ENCODE assay signal across 15 cellular contexts in the genomic region with DNA sequence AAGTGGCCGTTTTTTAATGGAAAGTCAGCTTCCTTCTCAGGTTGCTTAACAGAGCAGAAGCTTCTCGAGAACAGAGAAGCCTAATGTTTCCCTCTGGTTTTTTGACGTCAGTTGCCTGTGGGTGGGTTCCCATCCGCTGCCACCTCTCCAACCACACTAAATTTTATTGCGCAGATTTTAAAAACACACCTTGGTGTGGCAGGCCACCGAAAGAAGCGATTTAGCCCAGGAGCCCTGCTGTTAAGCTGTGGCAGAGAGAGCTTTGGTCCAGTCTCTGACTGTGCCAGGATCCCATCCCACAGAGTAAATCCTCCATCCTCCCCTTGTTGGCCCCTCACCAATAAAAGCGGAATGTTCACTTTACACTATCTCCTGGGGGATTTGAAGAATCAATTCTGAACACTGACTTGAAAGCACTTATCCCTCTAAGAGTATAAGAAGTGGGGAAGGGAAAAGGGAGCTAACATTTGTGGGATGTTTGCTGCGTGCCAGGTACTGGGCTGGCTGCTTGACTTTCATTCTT.
DNase-seq lines count a peak whose midpoint lies in the region; ATAC-seq and TF ChIP-seq lines count a peak whose summit lies in the region.
"Had no signal": no experiment of that assay in that cellular context is flagged by ENCODE, and none has a peak within 500 bp of the region (broad histone marks: within the 10 kb centered on the region; RNA-seq: fewer than 3 reads in every experiment).

No MANE protein-coding gene starts in this region.

- no peaks in the 10 kb centered on the region for H3K27me3 Mint-ChIP-seq in Calu3 (ENCODE audit: unreplicated experiment)

- BruUV-seq in Calu3 (replicated peaks; lab: Mats Ljungman, UMichigan) = no TSS peak

- ATAC-seq in SK-N-SH treated with all-trans-retinoic acid at 6 μM for 48 hours (peak; percentile 20), heart left ventricle (peak in 3 of 4 donors; percentile 34 to 53 (median 37))
- ATAC-seq: GM23338 had no signal

- no peaks in the 10 kb centered on the region for H3K27me3 ChIP-seq in heart left ventricle
- H3K27me3 ChIP-seq in rectal smooth muscle tissue (ENCODE audit: control insufficient read depth, insufficient read depth, low read length) = no peaks in the 10 kb centered on the region

- H3K9me3 ChIP-seq in heart left ventricle = no peaks in the 10 kb centered on the region

- H3K4me3 Mint-ChIP-seq in Calu3 (ENCODE audit: low read depth, unreplicated experiment) = no peak overlapping the region
- H3K4me3 Mint-ChIP-seq: endodermal cell, GM23338 had no signal

- peaks cover 48% of the 10 kb centered on the region for H3K4me1 Mint-ChIP-seq in Calu3 (ENCODE audit: low read depth, unreplicated experiment)

- intact Hi-C loops in Calu3 (cut with micrococcal nuclease; ENCODE audit: unreplicated experiment) (no loop called here), heart left ventricle (cut with DNase I) (no loop called here)

- H3K36me3 ChIP-seq in heart left ventricle (no peaks in the 10 kb centered on the region), rectal smooth muscle tissue (ENCODE audit: control insufficient read depth, insufficient read depth, low read length) (no peaks in the 10 kb centered on the region)

- peaks cover 0 to 33% (median 19%) of the 10 kb centered on the region in 12 donors for H3K4me1 ChIP-seq in heart left ventricle
- H3K4me1 ChIP-seq in rectal smooth muscle tissue (ENCODE audit: control insufficient read depth, insufficient read depth, low read length) = peaks cover 13% of the 10 kb centered on the region

- peaks cover 4% of the 10 kb centered on the region for H3K36me3 Mint-ChIP-seq in Calu3 (ENCODE audit: insufficient read depth, unreplicated experiment)

- H3K27ac Mint-ChIP-seq in Calu3 (ENCODE audit: unreplicated experiment) = peak overlapping the region; percentile 97
- H3K27ac Mint-ChIP-seq: endodermal cell had no signal

- peak overlapping the region in 9 of 12 donors; percentile 35 to 78 (median 67) for H3K27ac ChIP-seq in heart left ventricle
- H3K27ac ChIP-seq in rectal smooth muscle tissue (ENCODE audit: low read depth, low read length) = peak overlapping the region; percentile 41

- no peak for TF ChIP-seq POLR2A in heart left ventricle (IDR thresholded peaks at IDR 0.05)

- no peak overlapping the region for H3K4me3 ChIP-seq in heart left ventricle
- H3K4me3 ChIP-seq in rectal smooth muscle tissue (ENCODE audit: low read length) = no peak overlapping the region
- H3K4me3 ChIP-seq: GM23338 had no signal

- H3K9me3 Mint-ChIP-seq in Calu3 (ENCODE audit: low read depth, unreplicated experiment) = no peaks in the 10 kb centered on the region
- H3K9me3 Mint-ChIP-seq: endodermal cell, GM23338 had no signal

- WGBS in heart left ventricle, 4 donors = 41 to 58% (median 51%) methylated on average over 9 of the region's 9 CpGs

- DNase-seq in Calu3 = no peak
- no peak for DNase-seq in heart left ventricle
- DNase-seq in NCI-H1417 treated with DMSO at 0.1 percent for 48 hours (lab: John Stamatoyannopoulos, UW) = no peak
- no peak for DNase-seq in AG20443 (ENCODE audit: low spot score)
- DNase-seq in stimulated activated naive CD4-positive, alpha-beta T cell treated with Interleukin-2 at 50 U/mL for 16 hours (lab: John Stamatoyannopoulos, UW) = no peak
- no peak for DNase-seq in activated effector memory CD4-positive, alpha-beta T cell treated with anti-CD3 and anti-CD28 coated beads, Interleukin-2, amount 50 U/mL, for 16 hours
- DNase-seq: activated CD4-positive, alpha-beta T cell treated with anti-CD3 and anti-CD28 coated beads for 48 hours; activated naive CD4-positive, alpha-beta T cell treated with anti-CD3 and anti-CD28 coated beads, Interleukin-2, amount 50 U/mL, for 16 hours; GDM1; nucleus accumbens; SIG-M5 had no signal

- CTCF ChIA-PET in Calu3 (lab: Charles Lee) = interaction anchor here (0.8 to 2.3 kb wide), 2 partner anchors 103 to 118 kb away, joined by 3 to 6 read pairs; no protein-coding TSS in a partner anchor

- TF ChIP-seq CTCF in Calu3 (IDR thresholded peaks at IDR 0.05; ENCODE audit: unreplicated experiment) (no peak), heart left ventricle (IDR thresholded peaks at IDR 0.05) (no peak)

- H3K9ac ChIP-seq in rectal smooth muscle tissue (ENCODE audit: low read length) = no peak overlapping the region

TF ChIP-seq in SK-N-SH treated with all-trans-retinoic acid at 6 μM for 48 hours, 23 proteins besides CTCF, POLR2A, EP300 and RAD21:
- TF ChIP-seq RARB (CRISPR knock-in tag; IDR thresholded peaks at IDR 0.05) = no peak
- peak; percentile 70; the same call in 1 of the 2 replicates for TF ChIP-seq ZNF70 (CRISPR knock-in tag; IDR thresholded peaks at IDR 0.05)
TF ChIP-seq in SK-N-SH treated with all-trans-retinoic acid at 6 μM for 48 hours: peak in this region for 1.
